ENCODE assay signal across 15 cellular contexts in genomic region chr11:2140411-2141400, GRCh38. TPM values are rescaled to one million over a fixed set of nuclear protein-coding genes. Genes with fewer than 3 reads are reported as not detected.
DNase-seq lines count a peak whose midpoint lies in the region; ATAC-seq, FAIRE-seq and TF ChIP-seq lines count a peak whose summit lies in the region.
"Had no signal": no experiment of that assay in that cellular context is flagged by ENCODE, and none has a peak within 500 bp of the region (broad histone marks: within the 10 kb centered on the region; RNA-seq: fewer than 3 reads in every experiment).

No MANE protein-coding gene starts in this region.

- peak overlapping the region; percentile 50 for H3K27ac Mint-ChIP-seq in activated CD8-positive, alpha-beta memory T cell treated with anti-CD3 and anti-CD28 coated beads, Interleukin-2, amount 10 ng/mL, durations not matched to agents 7 days and 5 days
- H3K27ac Mint-ChIP-seq in astrocyte (ENCODE audit: unreplicated experiment) = no peak overlapping the region
- no peak overlapping the region for H3K27ac Mint-ChIP-seq in activated CD8-positive, alpha-beta T cell treated with anti-CD3 and anti-CD28 coated beads for 36 hours

- peaks cover 14% of the 10 kb centered on the region for H3K4me1 Mint-ChIP-seq in activated CD8-positive, alpha-beta memory T cell treated with anti-CD3 and anti-CD28 coated beads, Interleukin-2, amount 10 ng/mL, durations not matched to agents 7 days and 5 days
- no peaks in the 10 kb centered on the region for H3K4me1 Mint-ChIP-seq in astrocyte (ENCODE audit: low read depth, unreplicated experiment)
- peaks cover 41% of the 10 kb centered on the region for H3K4me1 Mint-ChIP-seq in activated CD8-positive, alpha-beta T cell treated with anti-CD3 and anti-CD28 coated beads for 36 hours (ENCODE audit: low read depth)

- H4K20me1 ChIP-seq in astrocyte (ENCODE audit: insufficient read depth, low read length) = peaks cover 10% of the 10 kb centered on the region

- no peak overlapping the region for H3K27ac ChIP-seq in astrocyte (ENCODE audit: low read depth, low read length)
- H3K27ac ChIP-seq in lung (ENCODE audit: low read depth in 1 of 2, low read length in 1 of 2) = no peak overlapping the region
- H3K27ac ChIP-seq: spleen had no signal

- POLR2A ChIA-PET in activated CD8-positive, alpha-beta T cell treated with anti-CD3 and anti-CD28 coated beads for 36 hours (lab: Charles Lee) = interaction anchor here (2.0 kb wide), 1 partner anchor 10 kb away, joined by 4 read pairs; no protein-coding TSS in a partner anchor

- H3K36me3 Mint-ChIP-seq in activated CD8-positive, alpha-beta memory T cell treated with anti-CD3 and anti-CD28 coated beads, Interleukin-2, amount 10 ng/mL, durations not matched to agents 7 days and 5 days = no peaks in the 10 kb centered on the region
- no peaks in the 10 kb centered on the region for H3K36me3 Mint-ChIP-seq in astrocyte (ENCODE audit: low read depth, unreplicated experiment)
- no peaks in the 10 kb centered on the region for H3K36me3 Mint-ChIP-seq in activated CD8-positive, alpha-beta T cell treated with anti-CD3 and anti-CD28 coated beads for 36 hours (ENCODE audit: low read depth)

- intact Hi-C loops in activated CD8-positive, alpha-beta T cell treated with anti-CD3 and anti-CD28 coated beads for 36 hours (cut with micrococcal nuclease) = loop anchor here (5.0 kb wide), 1 partner anchor 63 kb away; no protein-coding TSS in a partner anchor

- H3K79me2 ChIP-seq in astrocyte (ENCODE audit: insufficient read depth, low read length) = no peaks in the 10 kb centered on the region

- ATAC-seq in activated CD8-positive, alpha-beta memory T cell treated with anti-CD3 and anti-CD28 coated beads, Interleukin-2, amount 10 ng/mL, durations not matched to agents 7 days and 5 days = no peak
- ATAC-seq in lung (ENCODE audit: insufficient read depth, low FRiP score) = no peak
- no peak for ATAC-seq in activated CD8-positive, alpha-beta T cell treated with anti-CD3 and anti-CD28 coated beads for 36 hours
- ATAC-seq: SK-N-SH treated with all-trans-retinoic acid at 6 μM for 48 hours had no signal

- H3K4me3 ChIP-seq in astrocyte (ENCODE audit: insufficient read depth, low read depth, low read length) = no peak overlapping the region
- H3K4me3 ChIP-seq in lung = peak overlapping the region; percentile 7
- H3K4me3 ChIP-seq in skeletal muscle satellite cell (ENCODE audit: low read length) = peak overlapping the region; percentile 52

- no peak overlapping the region for H3K4me3 Mint-ChIP-seq in activated CD8-positive, alpha-beta memory T cell treated with anti-CD3 and anti-CD28 coated beads, Interleukin-2, amount 10 ng/mL, durations not matched to agents 7 days and 5 days
- H3K4me3 Mint-ChIP-seq in astrocyte (ENCODE audit: unreplicated experiment) = peak overlapping the region; percentile 29
- H3K4me3 Mint-ChIP-seq in activated CD8-positive, alpha-beta T cell treated with anti-CD3 and anti-CD28 coated beads for 36 hours = no peak overlapping the region

- H3K9me3 ChIP-seq in astrocyte (ENCODE audit: insufficient read depth, low read depth, low read length) (no peaks in the 10 kb centered on the region), lung (ENCODE audit: control insufficient read depth in 2 of 2, insufficient read depth in 1 of 2, low read length in 1 of 2) (peaks cover 0 to 4% of the 10 kb centered on the region in 2 donors), skeletal muscle satellite cell (replicated peaks; ENCODE audit: low read length) (no peaks in the 10 kb centered on the region)
- H3K9me3 ChIP-seq: spleen had no signal

- H3K27me3 Mint-ChIP-seq in activated CD8-positive, alpha-beta memory T cell treated with anti-CD3 and anti-CD28 coated beads, Interleukin-2, amount 10 ng/mL, durations not matched to agents 7 days and 5 days = peaks cover 77% of the 10 kb centered on the region
- H3K27me3 Mint-ChIP-seq in astrocyte (ENCODE audit: low read depth, unreplicated experiment) = peaks cover 50% of the 10 kb centered on the region
- H3K27me3 Mint-ChIP-seq in activated CD8-positive, alpha-beta T cell treated with anti-CD3 and anti-CD28 coated beads for 36 hours = peaks cover 62% of the 10 kb centered on the region

- H3K9me3 Mint-ChIP-seq in activated CD8-positive, alpha-beta memory T cell treated with anti-CD3 and anti-CD28 coated beads, Interleukin-2, amount 10 ng/mL, durations not matched to agents 7 days and 5 days (ENCODE audit: low read depth) = no peaks in the 10 kb centered on the region
- H3K9me3 Mint-ChIP-seq in astrocyte (ENCODE audit: unreplicated experiment) = no peaks in the 10 kb centered on the region
- no peaks in the 10 kb centered on the region for H3K9me3 Mint-ChIP-seq in activated CD8-positive, alpha-beta T cell treated with anti-CD3 and anti-CD28 coated beads for 36 hours

- H3K4me1 ChIP-seq in astrocyte (ENCODE audit: insufficient read depth, low read length) (no peaks in the 10 kb centered on the region), lung (ENCODE audit: control insufficient read depth in 2 of 2, insufficient read depth in 2 of 2, low read length in 2 of 2) (peaks cover 3 to 16% of the 10 kb centered on the region in 2 donors), skeletal muscle satellite cell (ENCODE audit: control insufficient read depth, insufficient read depth, low read length) (peaks cover 41% of the 10 kb centered on the region)

- no peak for DNase-seq in activated CD8-positive, alpha-beta memory T cell treated with anti-CD3 and anti-CD28 coated beads, Interleukin-2, amount 10 ng/mL, durations not matched to agents 7 days and 5 days
- DNase-seq in activated CD8-positive, alpha-beta memory T cell treated with anti-CD3 and anti-CD28 coated beads, Interleukin-2, amount 50 U/mL, for 4 hours = no peak
- DNase-seq in astrocyte (ENCODE audit: low read depth) = no peak
- DNase-seq in lung (ENCODE audit: low spot score) = no peak
- DNase-seq in activated CD8-positive, alpha-beta T cell treated with anti-CD3 and anti-CD28 coated beads for 36 hours = no peak
- no peak for DNase-seq in HTR-8/SVneo (ENCODE audit: insufficient read length, low spot score)
- DNase-seq in stimulated activated CD4-positive, alpha-beta T cell treated with anti-CD3 and anti-CD28 coated beads, Interleukin-4, amount 100 ng/mL, for 4 hours = no peak
- DNase-seq: amygdala, NCI-H1092, spleen, substantia nigra had no signal

- FAIRE-seq in astrocyte (lab: Jason Lieb, UNC) = no peak
- no peak for FAIRE-seq in HTR-8/SVneo (lab: Jason Lieb, UNC)

- H3K27me3 ChIP-seq in astrocyte (ENCODE audit: insufficient read depth, low read length) (peaks cover 58% of the 10 kb centered on the region), lung (ENCODE audit: control insufficient read depth, insufficient read depth) (peaks cover 41% of the 10 kb centered on the region), skeletal muscle satellite cell (ENCODE audit: control insufficient read depth, insufficient read depth, low read length) (peaks cover 43% of the 10 kb centered on the region)

- no peak overlapping the region for H3K9ac ChIP-seq in astrocyte (ENCODE audit: low read length)
- no peak overlapping the region for H3K9ac ChIP-seq in skeletal muscle satellite cell (ENCODE audit: low read depth, low read length)

- TF ChIP-seq CTCF in astrocyte (IDR thresholded peaks at IDR 0.05; ENCODE audit: insufficient read depth, low read depth, low read length) = no peak
- TF ChIP-seq CTCF in lung (IDR thresholded peaks at IDR 0.05; ENCODE audit: control extremely low read depth, extremely low read depth) = no peak
- TF ChIP-seq CTCF in activated CD8-positive, alpha-beta T cell treated with anti-CD3 and anti-CD28 coated beads for 36 hours (IDR thresholded peaks at IDR 0.05) = no peak

- H3K4me2 ChIP-seq in astrocyte (ENCODE audit: low read length) (no peak overlapping the region), skeletal muscle satellite cell (ENCODE audit: low read length) (peak overlapping the region; percentile 65)

- CTCF ChIA-PET in activated CD8-positive, alpha-beta memory T cell treated with anti-CD3 and anti-CD28 coated beads, Interleukin-2, amount 10 ng/mL, durations not matched to agents 7 days and 5 days (lab: Charles Lee) = interaction anchor here (0.7 to 4.4 kb wide), 6 partner anchors 9 to 488 kb away, joined by 3 to 33 read pairs (median 4); no protein-coding TSS in a partner anchor
- CTCF ChIA-PET in activated CD8-positive, alpha-beta T cell treated with anti-CD3 and anti-CD28 coated beads for 36 hours (lab: Charles Lee) = interaction anchor here (0.7 to 19.5 kb wide), 6 partner anchors 11 to 488 kb away, joined by 3 to 518 read pairs (median 4); no protein-coding TSS in a partner anchor

- H2AFZ ChIP-seq in astrocyte (ENCODE audit: low read depth, low read length) = no peak overlapping the region

- 3 to 5% methylated on average over 96 to 102 of the region's 102 CpGs for WGBS in lung, 2 donors

- no peaks in the 10 kb centered on the region for H3K36me3 ChIP-seq in astrocyte (ENCODE audit: insufficient read depth, low read length)
- no peaks in the 10 kb centered on the region for H3K36me3 ChIP-seq in lung (ENCODE audit: control insufficient read depth in 2 of 2, insufficient read depth in 2 of 2, low read length in 2 of 2)
- no peaks in the 10 kb centered on the region for H3K36me3 ChIP-seq in skeletal muscle satellite cell (ENCODE audit: insufficient read depth, low read length)
- H3K36me3 ChIP-seq: spleen had no signal

RNA-seq across cellular contexts. Expression of gene IGF2, which starts 1.5 kb away (rescaled TPM):
- total RNA-seq in activated CD8-positive, alpha-beta memory T cell treated with anti-CD3 and anti-CD28 coated beads, Interleukin-2, amount 10 ng/mL, durations not matched to agents 7 days and 5 days = under 1 TPM in 1 of 2 experiments, not detected in 1; 0.91 TPM
- total RNA-seq in astrocyte (188 and 209 TPM in 2 replicates), lung (10 to 100 TPM; 23.5 to 87.7 TPM)
- polyA plus RNA-seq in lung = 1 to 10 TPM; 2.9 to 7.8 TPM
- total RNA-seq in skeletal muscle satellite cell (2012; rRNA removed) = 0.76 and 8.7 TPM in 2 replicates
- total RNA-seq in activated CD8-positive, alpha-beta T cell treated with anti-CD3 and anti-CD28 coated beads for 36 hours = 1 to 10 TPM; 8.1 to 8.2 TPM
- total RNA-seq: OCI-LY7 had no signal

RNA-seq across cellular contexts. Expression of gene INS, which starts 20.3 kb away (rescaled TPM):
- total RNA-seq in activated CD8-positive, alpha-beta memory T cell treated with anti-CD3 and anti-CD28 coated beads, Interleukin-2, amount 10 ng/mL, durations not matched to agents 7 days and 5 days = not detected
- not detected in 2 replicates for total RNA-seq in astrocyte
- not detected for total RNA-seq in lung
- 1 to 10 TPM; 1.2 to 3.3 TPM for polyA plus RNA-seq in lung
- not detected in 2 replicates for total RNA-seq in skeletal muscle satellite cell (2012; rRNA removed)
- total RNA-seq in activated CD8-positive, alpha-beta T cell treated with anti-CD3 and anti-CD28 coated beads for 36 hours = not detected
- total RNA-seq: dermis microvascular lymphatic vessel endothelial cell, OCI-LY7 had no signal

RNA-seq across cellular contexts. Expression of gene TH, which starts 30.9 kb away (rescaled TPM):
- not detected for total RNA-seq in activated CD8-positive, alpha-beta memory T cell treated with anti-CD3 and anti-CD28 coated beads, Interleukin-2, amount 10 ng/mL, durations not matched to agents 7 days and 5 days
- total RNA-seq in astrocyte (not detected in 2 replicates), lung (under 1 TPM in 1 of 2 donors, not detected in 1; 0.31 TPM)
- polyA plus RNA-seq in lung = under 1 TPM in 1 of 2 donors, not detected in 1; 0.14 TPM
- under 0.01 TPM in 1 of 2 replicates, not detected in the other for total RNA-seq in skeletal muscle satellite cell (2012; rRNA removed)
- not detected for total RNA-seq in activated CD8-positive, alpha-beta T cell treated with anti-CD3 and anti-CD28 coated beads for 36 hours
- total RNA-seq: OCI-LY7 had no signal

Comparison
In these comparisons a context has a peak if more than half of its experiments do, and no peak if none do; other contexts are left out.
1. RNA of gene IGF2, which starts 1.5 kb away (total RNA-seq): 188 to 209 TPM in astrocyte, 23.5 to 87.7 TPM in lung and 8.1 to 8.2 TPM in activated CD8-positive, alpha-beta T cell treated with anti-CD3 and anti-CD28 coated beads for 36 hours; 0.91 TPM in activated CD8-positive, alpha-beta memory T cell treated with anti-CD3 and anti-CD28 coated beads, Interleukin-2, amount 10 ng/mL, durations not matched to agents 7 days and 5 days; every median in the first group is over 4 times any median in the second.